21 cellular contexts compared by ENCODE assay signal in genomic region chr5:149781612-149782011, GRCh38. TPM values are rescaled to one million over a fixed set of nuclear protein-coding genes. Genes with fewer than 3 reads are reported as not detected.
A peak's percentile ranks its signal among the peaks of the same experiment; 100 is the strongest.
DNase-seq lines count a peak whose midpoint lies in the region; ATAC-seq and TF ChIP-seq lines count a peak whose summit lies in the region.
"Had no signal": no experiment of that assay in that cellular context is flagged by ENCODE, and none has a peak within 500 bp of the region (broad histone marks: within the 10 kb centered on the region; RNA-seq: fewer than 3 reads in every experiment).

No MANE protein-coding gene starts in this region.

- no peaks in the 10 kb centered on the region for H3K36me3 ChIP-seq in rectal smooth muscle tissue (ENCODE audit: control insufficient read depth, insufficient read depth, low read length)
- H3K36me3 ChIP-seq: prostate gland, tibial artery had no signal

- WGBS in lower leg skin, 2 donors = 95 to 98% methylated on average over 2 of the region's 2 CpGs

- H3K4me3 ChIP-seq in rectal smooth muscle tissue (ENCODE audit: low read length) (peak overlapping the region; percentile 7), lower leg skin (ENCODE audit: low read depth, poor library complexity, severe bottlenecking) (no peak overlapping the region)
- H3K4me3 ChIP-seq: prostate gland, tibial artery had no signal

- H3K4me3 Mint-ChIP-seq in CD14-positive monocyte = no peak overlapping the region
- H3K4me3 Mint-ChIP-seq in dendritic cell treated with granulocyte-macrophage colony-stimulating factor and Interleukin-4, amounts not matched to agents 40 ng/mL and 50 ng/mL, for 4 days = no peak overlapping the region
- no peak overlapping the region for H3K4me3 Mint-ChIP-seq in activated T-cell treated with anti-CD3 and anti-CD28 coated beads, Interleukin-2, amount 50 U/mL, for 4 hours
- H3K4me3 Mint-ChIP-seq: central memory CD8-positive, alpha-beta T cell; endodermal cell; nephron progenitor cell; T-helper 1 cell treated with Interleukin-12 subunit alpha and Interleukin-12 subunit beta and Interleukin-4 antibody, amounts not matched to agents 30 μg/mL and 1 μg/mL, for 36 hours had no signal

- ATAC-seq in HG02798 (IDR thresholded peaks at IDR 0.05; ENCODE audit: poor library complexity, unreplicated experiment) = no peak
- ATAC-seq in HG02623 (IDR thresholded peaks at IDR 0.05; ENCODE audit: unreplicated experiment) = no peak
- no peak for ATAC-seq in activated T-cell treated with anti-CD3 and anti-CD28 coated beads, Interleukin-2, amount 50 U/mL, for 4 hours

- TF ChIP-seq CTCF in CD14-positive monocyte (IDR thresholded peaks at IDR 0.05) = no peak
- TF ChIP-seq CTCF in lower leg skin (IDR thresholded peaks at IDR 0.05) = no peak

- peak overlapping the region; percentile 46 for H3K27ac ChIP-seq in rectal smooth muscle tissue (ENCODE audit: low read depth, low read length)
- H3K27ac ChIP-seq: tibial artery had no signal

- H3K4me1 ChIP-seq in rectal smooth muscle tissue (ENCODE audit: control insufficient read depth, insufficient read depth, low read length) = peaks cover 49% of the 10 kb centered on the region

- H3K4me1 Mint-ChIP-seq in CD14-positive monocyte = peaks cover 53% of the 10 kb centered on the region
- peaks cover 82% of the 10 kb centered on the region for H3K4me1 Mint-ChIP-seq in dendritic cell treated with granulocyte-macrophage colony-stimulating factor and Interleukin-4, amounts not matched to agents 40 ng/mL and 50 ng/mL, for 4 days (ENCODE audit: low read depth)
- peaks cover 19% of the 10 kb centered on the region for H3K4me1 Mint-ChIP-seq in activated T-cell treated with anti-CD3 and anti-CD28 coated beads, Interleukin-2, amount 50 U/mL, for 4 hours (ENCODE audit: low read depth)
- H3K4me1 Mint-ChIP-seq: endodermal cell had no signal

- no peak overlapping the region for H3K9ac ChIP-seq in rectal smooth muscle tissue (ENCODE audit: low read length)

- no peak for DNase-seq in CD14-positive monocyte (ENCODE audit: low spot score)
- peak; percentile 21 for DNase-seq in OCI-M1 (lab: John Stamatoyannopoulos, UW)
- no peak for DNase-seq in lower leg skin (ENCODE audit: low spot score in 2 of 2)
- no peak for DNase-seq in activated T-cell treated with anti-CD3 and anti-CD28 coated beads, Interleukin-2, amount 50 U/mL, for 4 hours
- DNase-seq: activated CD4-positive, alpha-beta T cell treated with anti-CD3 and anti-CD28 coated beads, Interleukin-2, amount 50 U/mL, for 4 hours; activated naive CD4-positive, alpha-beta T cell; EL; endodermal cell; mammary epithelial cell; NCI-H1092 treated with DMSO at 0.1 percent for 48 hours; NCI-H2081; nephron progenitor cell; SHP77; tibial artery had no signal

- intact Hi-C loops in CD14-positive monocyte (cut with micrococcal nuclease) (no loop called here), lower leg skin (cut with DNase I; ENCODE audit: low total_unique reads) (no loop called here)
- intact Hi-C loops in dendritic cell treated with granulocyte-macrophage colony-stimulating factor and Interleukin-4, amounts not matched to agents 40 ng/mL and 50 ng/mL, for 4 days (cut with micrococcal nuclease) = no loop called here

- TF ChIP-seq POLR2A in lower leg skin (IDR thresholded peaks at IDR 0.05) = no peak

- peaks cover 0 to 3% (median 0%) of the 10 kb centered on the region in 3 donors for H3K27me3 Mint-ChIP-seq in CD14-positive monocyte (ENCODE audit: low read depth in 3 of 3)
- no peaks in the 10 kb centered on the region for H3K27me3 Mint-ChIP-seq in dendritic cell treated with granulocyte-macrophage colony-stimulating factor and Interleukin-4, amounts not matched to agents 40 ng/mL and 50 ng/mL, for 4 days
- no peaks in the 10 kb centered on the region for H3K27me3 Mint-ChIP-seq in activated T-cell treated with anti-CD3 and anti-CD28 coated beads, Interleukin-2, amount 50 U/mL, for 4 hours (ENCODE audit: low read depth)
- H3K27me3 Mint-ChIP-seq: central memory CD8-positive, alpha-beta T cell had no signal

- H3K27me3 ChIP-seq in rectal smooth muscle tissue (ENCODE audit: control insufficient read depth, insufficient read depth, low read length) = no peaks in the 10 kb centered on the region
- H3K27me3 ChIP-seq: tibial artery had no signal

- H3K36me3 Mint-ChIP-seq in CD14-positive monocyte = peaks cover 17 to 22% of the 10 kb centered on the region in 2 donors
- peaks cover 51% of the 10 kb centered on the region for H3K36me3 Mint-ChIP-seq in dendritic cell treated with granulocyte-macrophage colony-stimulating factor and Interleukin-4, amounts not matched to agents 40 ng/mL and 50 ng/mL, for 4 days (ENCODE audit: low read depth)
- H3K36me3 Mint-ChIP-seq in activated T-cell treated with anti-CD3 and anti-CD28 coated beads, Interleukin-2, amount 50 U/mL, for 4 hours (ENCODE audit: insufficient read depth) = no peaks in the 10 kb centered on the region

- H3K27ac Mint-ChIP-seq in CD14-positive monocyte = peak overlapping the region in 4 of 7 donors; percentile 52 to 81 (median 60)
- peak overlapping the region; percentile 84 for H3K27ac Mint-ChIP-seq in dendritic cell treated with granulocyte-macrophage colony-stimulating factor and Interleukin-4, amounts not matched to agents 40 ng/mL and 50 ng/mL, for 4 days
- H3K27ac Mint-ChIP-seq: endodermal cell; nephron progenitor cell; T-helper 1 cell treated with Interleukin-12 subunit alpha and Interleukin-12 subunit beta and Interleukin-4 antibody, amounts not matched to agents 30 μg/mL and 1 μg/mL, for 36 hours had no signal

- peaks cover 0 to 8% (median 5%) of the 10 kb centered on the region in 7 donors for H3K9me3 Mint-ChIP-seq in CD14-positive monocyte
- H3K9me3 Mint-ChIP-seq in dendritic cell treated with granulocyte-macrophage colony-stimulating factor and Interleukin-4, amounts not matched to agents 40 ng/mL and 50 ng/mL, for 4 days = peaks cover 8% of the 10 kb centered on the region
- H3K9me3 Mint-ChIP-seq in activated T-cell treated with anti-CD3 and anti-CD28 coated beads, Interleukin-2, amount 50 U/mL, for 4 hours = peaks cover 10% of the 10 kb centered on the region
- H3K9me3 Mint-ChIP-seq: central memory CD8-positive, alpha-beta T cell; endodermal cell; nephron progenitor cell had no signal

RNA-seq across cellular contexts. Expression of gene PPARGC1B, which starts 51.5 kb away (rescaled TPM):
- polyA plus RNA-seq in CD14-positive monocyte = 1 to 10 TPM in 1 of 2 donors, under 1 TPM in 1; 0.67 to 2.0 TPM
- 10 to 100 TPM in 1 of 4 donors, 1 to 10 TPM in 3; 6.7 to 12.5 (median 9.5) TPM for total RNA-seq in lower leg skin
- 10 to 100 TPM; 11.7 to 16.2 (median 14.5) TPM for total RNA-seq in activated T-cell treated with anti-CD3 and anti-CD28 coated beads, Interleukin-2, amount 50 U/mL, for 4 hours
